21 cellular contexts compared by ENCODE assay signal in the genomic region with DNA sequence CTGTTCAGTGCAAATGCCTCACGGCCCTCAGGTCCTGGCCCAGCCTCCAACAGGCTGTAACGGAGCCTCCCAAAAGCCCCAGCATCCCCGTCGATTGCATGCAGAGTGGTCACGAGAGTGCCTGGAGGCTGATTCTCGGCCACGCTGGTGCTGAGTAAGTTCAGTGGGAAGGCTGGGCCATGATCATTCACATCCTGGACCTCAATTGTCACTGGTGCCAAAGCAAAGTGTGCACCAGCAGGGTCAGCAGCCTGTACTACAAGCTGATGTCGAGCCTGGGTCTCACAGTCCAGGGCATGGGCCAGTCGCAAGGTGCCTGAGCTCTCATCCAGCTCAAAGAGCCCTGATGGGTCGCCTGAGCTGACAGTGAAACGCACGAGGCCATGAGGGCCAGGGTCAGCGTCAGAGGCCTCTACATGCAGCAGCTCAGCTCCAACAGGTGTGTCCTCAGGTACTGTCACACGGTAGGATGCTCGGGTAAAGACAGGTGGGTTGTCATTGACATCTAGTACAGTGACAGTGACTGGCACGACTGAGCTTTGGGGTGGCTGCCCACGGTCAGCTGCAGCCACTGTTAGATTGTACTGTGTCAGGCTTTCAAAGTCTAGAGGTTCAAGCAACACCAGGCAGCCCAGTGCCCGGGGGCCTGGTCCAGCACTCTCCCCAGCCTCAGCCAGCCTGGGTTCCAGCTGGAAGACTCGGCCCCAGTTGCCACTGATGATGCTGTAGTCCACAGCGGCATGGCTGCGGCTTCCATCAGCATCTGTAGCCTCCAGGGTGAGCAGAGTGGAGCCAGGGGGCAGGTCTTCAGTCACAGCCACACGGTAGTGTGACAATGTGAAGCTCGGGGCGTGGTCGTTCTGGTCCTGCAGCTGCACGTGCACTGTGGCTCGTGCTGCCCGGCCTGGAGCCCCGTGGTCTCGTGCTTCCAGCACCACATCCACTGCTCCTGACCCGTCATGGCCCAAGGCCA.
"Had no signal": no experiment of that assay in that cellular context is flagged by ENCODE, and none has a peak within 500 bp of the region (broad histone marks: within the 10 kb centered on the region; RNA-seq: fewer than 3 reads in every experiment).

No MANE protein-coding gene starts in this region.

- H3K4me3 ChIP-seq: mucosa of descending colon, tibial artery had no signal

- H3K27me3 Mint-ChIP-seq: activated CD4-positive, alpha-beta memory T cell treated with anti-CD3 and anti-CD28 coated beads for 36 hours; brain; memory B cell; stimulated activated naive CD8-positive, alpha-beta T cell treated with anti-CD3 and anti-CD28 coated beads, Interleukin-15, amount 100 ng/mL, for 72 hours had no signal

- ATAC-seq: esophagus mucosa; mucosa of descending colon; stimulated activated naive CD8-positive, alpha-beta T cell treated with anti-CD3 and anti-CD28 coated beads, Interleukin-15, amount 100 ng/mL, for 72 hours; WTC11 had no signal

- H3K9me3 Mint-ChIP-seq: activated CD4-positive, alpha-beta memory T cell treated with anti-CD3 and anti-CD28 coated beads for 36 hours; brain; memory B cell; nephron progenitor cell; stimulated activated naive CD8-positive, alpha-beta T cell treated with anti-CD3 and anti-CD28 coated beads, Interleukin-15, amount 100 ng/mL, for 72 hours; WTC11 had no signal

- H3K4me1 Mint-ChIP-seq: brain, nephron progenitor cell, WTC11 had no signal

- H3K9me3 ChIP-seq: mucosa of descending colon, tibial artery had no signal

- H3K27me3 ChIP-seq: tibial artery had no signal

- H3K36me3 Mint-ChIP-seq: activated CD4-positive, alpha-beta memory T cell treated with anti-CD3 and anti-CD28 coated beads for 36 hours; memory B cell; WTC11 had no signal

- DNase-seq: activated CD4-positive, alpha-beta memory T cell treated with anti-CD3 and anti-CD28 coated beads for 36 hours; activated CD4-positive, alpha-beta T cell treated with anti-CD3 and anti-CD28 coated beads for 4 hours; activated gamma-delta T cell; activated naive CD4-positive, alpha-beta T cell treated with anti-CD3 and anti-CD28 coated beads, Interleukin-2, amount 50 U/mL, for 16 hours; activated T-cell treated with anti-CD3 and anti-CD28 coated beads, Interleukin-2, amount 50 U/mL, for 48 hours; caudate nucleus; dermis blood vessel endothelial cell; effector CD8-positive, alpha-beta T cell; hypothalamus; nephron progenitor cell; nucleus accumbens; retina; stimulated activated CD4-positive, alpha-beta T cell treated with anti-CD3 and anti-CD28 coated beads, Interleukin-12 subunit alpha, Interleukin-12 subunit beta, amount 100 ng/mL, for 4 hours; stimulated activated naive CD8-positive, alpha-beta T cell treated with anti-CD3 and anti-CD28 coated beads, Interleukin-15, amount 100 ng/mL, for 72 hours; T1000; tibial artery had no signal

- H3K27ac Mint-ChIP-seq: activated CD4-positive, alpha-beta memory T cell treated with anti-CD3 and anti-CD28 coated beads for 36 hours; memory B cell; stimulated activated naive CD8-positive, alpha-beta T cell treated with anti-CD3 and anti-CD28 coated beads, Interleukin-15, amount 100 ng/mL, for 72 hours; WTC11 had no signal

- H3K4me3 Mint-ChIP-seq: activated CD4-positive, alpha-beta memory T cell treated with anti-CD3 and anti-CD28 coated beads for 36 hours; brain; memory B cell; nephron progenitor cell; stimulated activated naive CD8-positive, alpha-beta T cell treated with anti-CD3 and anti-CD28 coated beads, Interleukin-15, amount 100 ng/mL, for 72 hours; WTC11 had no signal

- H3K27ac ChIP-seq: tibial artery had no signal
